In genomic region chr2:111632661-111633060, GRCh38 we compare ENCODE assay signal across 13 cellular contexts.
DNase-seq lines count a peak whose midpoint lies in the region; ATAC-seq and TF ChIP-seq lines count a peak whose summit lies in the region.
"Had no signal": no experiment of that assay in that cellular context is flagged by ENCODE, and none has a peak within 500 bp of the region (broad histone marks: within the 10 kb centered on the region; RNA-seq: fewer than 3 reads in every experiment).

No MANE protein-coding gene starts in this region.

- peak overlapping the region; percentile 16; the same call in 1 of the 2 replicates for H3K4me3 ChIP-seq in Jurkat, Clone E6-1 (ENCODE audit: low read length)
- H3K4me3 ChIP-seq in neural progenitor cell, result no peak overlapping the region
- H3K4me3 ChIP-seq: thyroid gland had no signal

- no peak for TF ChIP-seq CTCF in neural progenitor cell (IDR thresholded peaks at IDR 0.05)

- H3K9ac ChIP-seq in neural progenitor cell, result no peak overlapping the region

- peaks cover 4% of the 10 kb centered on the region for H3K9me3 ChIP-seq in neural progenitor cell (ENCODE audit: low read depth)
- H3K9me3 ChIP-seq: thyroid gland had no signal

- peaks cover 54% of the 10 kb centered on the region for H3K9me3 Mint-ChIP-seq in activated T-helper 2 cell treated with anti-CD3 and anti-CD28 coated beads, Interferon-gamma antibody, Interleukin-2, Interleukin-4, amounts not matched to agents 10 μg/mL and 5 μg/mL and 100 μg/mL, durations not matched to agents 14 hours and 24 hours and 36 hours
- H3K9me3 Mint-ChIP-seq in neural progenitor cell, result peaks cover 35% of the 10 kb centered on the region

- no peaks in the 10 kb centered on the region for H3K79me2 ChIP-seq in neural progenitor cell (ENCODE audit: low read depth)

- intact Hi-C loops in activated T-helper 2 cell treated with anti-CD3 and anti-CD28 coated beads, Interferon-gamma antibody, Interleukin-2, Interleukin-4, amounts not matched to agents 10 μg/mL and 5 μg/mL and 100 μg/mL, durations not matched to agents 14 hours and 24 hours and 36 hours (cut with micrococcal nuclease), result no loop called here

- peak overlapping the region; percentile 79 for H2AFZ ChIP-seq in neural progenitor cell (replicated peaks)

- no peak overlapping the region for H3K4me3 Mint-ChIP-seq in activated T-helper 2 cell treated with anti-CD3 and anti-CD28 coated beads, Interferon-gamma antibody, Interleukin-2, Interleukin-4, amounts not matched to agents 10 μg/mL and 5 μg/mL and 100 μg/mL, durations not matched to agents 14 hours and 24 hours and 36 hours (ENCODE audit: low read depth)
- H3K4me3 Mint-ChIP-seq in neural progenitor cell, result no peak overlapping the region

- H3F3A ChIP-seq in neural progenitor cell (ENCODE audit: low read depth), result no peaks in the 10 kb centered on the region

- H3K27me3 ChIP-seq in neural progenitor cell, result no peaks in the 10 kb centered on the region
- H3K27me3 ChIP-seq: thyroid gland had no signal

- no peaks in the 10 kb centered on the region for H4K20me1 ChIP-seq in neural progenitor cell (ENCODE audit: low read depth)

- H3K4me1 Mint-ChIP-seq in activated T-helper 2 cell treated with anti-CD3 and anti-CD28 coated beads, Interferon-gamma antibody, Interleukin-2, Interleukin-4, amounts not matched to agents 10 μg/mL and 5 μg/mL and 100 μg/mL, durations not matched to agents 14 hours and 24 hours and 36 hours (ENCODE audit: low read depth), result peaks cover 26% of the 10 kb centered on the region
- no peaks in the 10 kb centered on the region for H3K4me1 Mint-ChIP-seq in neural progenitor cell

- ATAC-seq in GM21528 (IDR thresholded peaks at IDR 0.05; ENCODE audit: low FRiP score, unreplicated experiment), result no peak

- H3K4me1 ChIP-seq in neural progenitor cell, result no peaks in the 10 kb centered on the region
- H3K4me1 ChIP-seq: thyroid gland had no signal

- no peaks in the 10 kb centered on the region for H3K36me3 ChIP-seq in neural progenitor cell
- H3K36me3 ChIP-seq: thyroid gland had no signal

- peaks cover 29% of the 10 kb centered on the region for H3K36me3 Mint-ChIP-seq in activated T-helper 2 cell treated with anti-CD3 and anti-CD28 coated beads, Interferon-gamma antibody, Interleukin-2, Interleukin-4, amounts not matched to agents 10 μg/mL and 5 μg/mL and 100 μg/mL, durations not matched to agents 14 hours and 24 hours and 36 hours (ENCODE audit: low read depth)
- H3K36me3 Mint-ChIP-seq in neural progenitor cell, result peaks cover 4% of the 10 kb centered on the region

- peaks cover 21% of the 10 kb centered on the region for H3K27me3 Mint-ChIP-seq in activated T-helper 2 cell treated with anti-CD3 and anti-CD28 coated beads, Interferon-gamma antibody, Interleukin-2, Interleukin-4, amounts not matched to agents 10 μg/mL and 5 μg/mL and 100 μg/mL, durations not matched to agents 14 hours and 24 hours and 36 hours (ENCODE audit: low read depth)
- no peaks in the 10 kb centered on the region for H3K27me3 Mint-ChIP-seq in neural progenitor cell (ENCODE audit: insufficient read depth, low read depth)

- H3K4me2 ChIP-seq in neural progenitor cell, result no peak overlapping the region

- peak overlapping the region; percentile 69 for H3K27ac Mint-ChIP-seq in activated T-helper 2 cell treated with anti-CD3 and anti-CD28 coated beads, Interferon-gamma antibody, Interleukin-2, Interleukin-4, amounts not matched to agents 10 μg/mL and 5 μg/mL and 100 μg/mL, durations not matched to agents 14 hours and 24 hours and 36 hours
- H3K27ac Mint-ChIP-seq in neural progenitor cell, result no peak overlapping the region

- no peak overlapping the region for H3K27ac ChIP-seq in neural progenitor cell
- H3K27ac ChIP-seq: thyroid gland had no signal

- DNase-seq in SIG-M5 treated with dmso at 0.1 percent for 504 hours (lab: John Stamatoyannopoulos, UW; ENCODE audit: unreplicated experiment) (peak; percentile 14), SIG-M5 (lab: John Stamatoyannopoulos, UW) (no peak), neural progenitor cell (ENCODE audit: low spot score) (no peak), medulla oblongata (ENCODE audit: extremely low spot score) (no peak), Ammon's horn (ENCODE audit: low spot score) (no peak)
- peak; percentile 84 for DNase-seq in Jurkat, Clone E6-1 (ENCODE audit: low read depth, low spot score)
- no peak for DNase-seq in activated T-helper 2 cell treated with anti-CD3 and anti-CD28 coated beads, Interferon-gamma antibody, Interleukin-2, Interleukin-4, amounts not matched to agents 10 μg/mL and 5 μg/mL and 100 μg/mL, durations not matched to agents 14 hours and 24 hours and 36 hours (ENCODE audit: low spot score)
- DNase-seq: hippocampal formation, mammary epithelial cell, NCI-H1105 treated with DMSO at 0.1 percent for 48 hours, NCI-H774, thyroid gland had no signal

Comparison
In these comparisons a context has a peak if more than half of its experiments do, and no peak if none do; other contexts are left out.
1. DNase-seq: peak in SIG-M5 treated with dmso at 0.1 percent for 504 hours (single experiment) and Jurkat, Clone E6-1 (single experiment); none in SIG-M5 (single experiment), activated T-helper 2 cell treated with anti-CD3 and anti-CD28 coated beads, Interferon-gamma antibody, Interleukin-2, Interleukin-4, amounts not matched to agents 10 μg/mL and 5 μg/mL and 100 μg/mL, durations not matched to agents 14 hours and 24 hours and 36 hours (single experiment), neural progenitor cell (single experiment), medulla oblongata (single experiment) and Ammon's horn (single experiment).